In the genomic region with DNA sequence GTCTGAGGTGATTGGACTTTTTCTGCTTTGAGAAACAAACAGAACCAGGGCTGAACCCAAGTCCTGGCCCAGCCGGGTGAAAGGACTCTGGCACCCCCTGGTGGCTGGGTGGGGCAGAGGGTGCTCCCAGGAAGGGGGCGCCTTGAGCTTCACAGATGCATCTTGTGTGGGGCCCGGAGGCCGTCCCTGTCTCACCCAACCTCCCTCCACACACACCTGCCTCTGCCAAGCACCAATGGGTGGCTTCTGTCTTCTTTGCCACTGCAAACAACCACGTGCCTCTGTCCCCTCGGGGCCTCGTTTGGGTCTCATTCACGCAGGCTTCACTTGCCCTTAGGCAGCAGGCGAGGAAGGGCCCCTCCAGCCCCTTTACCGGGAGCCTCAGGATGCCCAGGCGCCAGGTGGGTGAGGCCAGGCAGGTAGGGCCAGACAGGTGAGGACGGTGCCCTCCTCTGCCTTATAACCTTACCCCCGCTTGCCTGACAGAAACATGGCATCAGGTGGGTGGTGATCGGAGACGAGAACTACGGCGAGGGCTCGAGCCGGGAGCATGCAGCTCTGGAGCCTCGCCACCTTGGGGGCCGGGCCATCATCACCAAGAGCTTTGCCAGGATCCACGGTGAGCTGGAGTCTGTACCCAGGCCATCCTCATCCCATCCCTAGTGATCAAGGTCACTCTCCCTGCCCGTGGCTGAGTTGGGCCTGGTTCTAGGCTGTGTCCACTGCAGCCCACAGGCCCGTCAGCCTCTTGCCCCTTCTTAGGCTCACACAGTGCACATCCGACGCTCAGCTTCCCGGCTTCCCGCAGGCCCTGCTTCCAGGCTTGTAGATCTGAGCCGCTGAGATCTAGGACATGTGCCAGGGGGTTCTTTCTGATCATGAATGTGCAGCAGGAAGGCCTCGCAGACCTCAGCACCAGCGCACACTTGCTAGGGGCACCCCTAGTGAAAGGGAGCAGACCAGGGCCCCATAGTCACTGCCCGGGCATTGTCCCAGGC, we compare ENCODE assay signal across 8 cellular contexts. TPM values are rescaled to one million over a fixed set of nuclear protein-coding genes. Genes with fewer than 3 reads are reported as not detected.
DNase-seq lines count a peak whose midpoint lies in the region; ATAC-seq, FAIRE-seq and TF ChIP-seq lines count a peak whose summit lies in the region.

No MANE protein-coding gene starts in this region.

- POLR2A ChIA-PET in WTC11 (lab: Charles Lee), result interaction anchor here (1.0 kb wide), 2 partner anchors 59 to 124 kb away, joined by 3 read pairs; a partner anchor contains a TSS
- POLR2A ChIA-PET in HepG2 (lab: Yijun Ruan, JAX), result interaction anchor here (0.9 to 2.4 kb wide), 4 partner anchors 58 to 123 kb away, joined by 4 to 9 read pairs (median 6); a partner anchor contains a TSS

- no peak overlapping the region for H2AFZ ChIP-seq in HepG2 (ENCODE audit: low read length)

- peak; percentile 85 for DNase-seq in AG20443 (ENCODE audit: low spot score)
- DNase-seq in HFFc6, result no peak
- DNase-seq in WTC11 (ENCODE audit: low spot score), result peak; percentile 76
- DNase-seq in breast epithelium (ENCODE audit: low spot score in 2 of 2), result no peak
- no peak for DNase-seq in HepG2 (ENCODE audit: low spot score)
- DNase-seq in stimulated activated CD8-positive, alpha-beta memory T cell treated with anti-CD3 and anti-CD28 coated beads, Interleukin-12 subunit alpha, Interleukin-12 subunit beta, amount 100 ng/mL, for 4 hours (ENCODE audit: low read depth), result peak; percentile 46
- DNase-seq in OCI-M2 (lab: John Stamatoyannopoulos, UW; ENCODE audit: unreplicated experiment), result no peak
- DNase-seq in DMS153 treated with DMSO at 0.1 percent for 48 hours (lab: John Stamatoyannopoulos, UW; ENCODE audit: unreplicated experiment), result no peak

- no peak overlapping the region for H3K9ac ChIP-seq in HepG2 (ENCODE audit: insufficient read depth, low read depth, low read length)

- no peaks in the 10 kb centered on the region for H3K9me3 ChIP-seq in breast epithelium
- H3K9me3 ChIP-seq in HepG2 (ENCODE audit: low read length), result no peaks in the 10 kb centered on the region

- H3K27me3 Mint-ChIP-seq in HFFc6 (ENCODE audit: insufficient read depth) (peaks cover 31% of the 10 kb centered on the region), WTC11 (ENCODE audit: low read depth) (peaks cover 2% of the 10 kb centered on the region; the same call in 1 of the 2 replicates)

- H3K27ac ChIP-seq in breast epithelium, result peak overlapping the region; percentile 84 to 88
- H3K27ac ChIP-seq in HepG2 (ENCODE audit: extremely low read length, insufficient read depth, low read length), result peak overlapping the region; percentile 58

- H3K4me1 Mint-ChIP-seq in HFFc6 (ENCODE audit: low read depth) (peaks cover 11% of the 10 kb centered on the region), WTC11 (no peaks in the 10 kb centered on the region)

- H3K27ac Mint-ChIP-seq in HFFc6, result peak overlapping the region; percentile 60
- no peak overlapping the region for H3K27ac Mint-ChIP-seq in WTC11

- peak; percentile 59 for TF ChIP-seq RAD21 in HepG2 (CRISPR knock-in tag; IDR thresholded peaks at IDR 0.05)

- H3K27me3 ChIP-seq in breast epithelium (no peaks in the 10 kb centered on the region), HepG2 (ENCODE audit: control insufficient read depth in 1 of 2, insufficient read depth in 2 of 2, low read length in 2 of 2) (no peaks in the 10 kb centered on the region)

- in situ Hi-C loops in HepG2 (cut with HindIII; ENCODE audit: extremely low pct_ligation_motif_present, low pct_unique_long_range_greater_than_20kb), result no loop called here

- TF ChIP-seq POLR2A in breast epithelium (IDR thresholded peaks at IDR 0.05) (no peak), HepG2 (IDR thresholded peaks at IDR 0.05; ENCODE audit: insufficient read depth in 1 of 2, low read depth in 2 of 2, low read length in 2 of 2) (peak in 1 of 2 experiments; percentile 36; a peak in 1 of 4 replicates)

- ATAC-seq in WTC11 (peak; percentile 64), HepG2 (peak; percentile 56)

- H3K36me3 Mint-ChIP-seq in HFFc6 (ENCODE audit: low read depth) (peaks cover 6% of the 10 kb centered on the region; the same call in 1 of the 2 replicates), WTC11 (peaks cover 23% of the 10 kb centered on the region)

- H3K4me3 ChIP-seq in breast epithelium, result no peak overlapping the region
- H3K4me3 ChIP-seq in HepG2 (replicated peaks in 1 of 3; ENCODE audit: insufficient read depth in 1 of 3, low read depth in 2 of 3, low read length in 3 of 3), result no peak overlapping the region

- 0 out of 2 replicates have a peak, but pooled peaks cover 4% of the 10 kb centered on the region for H4K20me1 ChIP-seq in HepG2 (ENCODE audit: insufficient read depth, low read length)

- TF ChIP-seq CTCF in HFFc6 (IDR thresholded peaks at IDR 0.05) (peak; percentile 95), WTC11 (IDR thresholded peaks at IDR 0.05) (peak; percentile 84), breast epithelium (IDR thresholded peaks at IDR 0.05) (peak; percentile 53 to 72 (median 62)), HepG2 (CRISPR knock-in tag; IDR thresholded peaks at IDR 0.05) (peak; percentile 83)

- no peaks in the 10 kb centered on the region for H3K79me2 ChIP-seq in HepG2 (ENCODE audit: insufficient read depth, low read length)

- intact Hi-C loops in breast epithelium (cut with DNase I; ENCODE audit: low total_unique reads), result no loop called here
- intact Hi-C loops in HepG2 (cut with micrococcal nuclease; ENCODE audit: unreplicated experiment), result no loop called here

- no TSS peak for BruUV-seq in HepG2 (replicated peaks; lab: Mats Ljungman, UMichigan)

- H3K4me2 ChIP-seq in HepG2 (ENCODE audit: low read depth, low read length), result no peak overlapping the region

- H3K9me3 Mint-ChIP-seq in HFFc6 (no peaks in the 10 kb centered on the region), WTC11 (no peaks in the 10 kb centered on the region)

- H3K4me3 Mint-ChIP-seq in HFFc6 (no peak overlapping the region; the same call in 1 of the 2 replicates), WTC11 (no peak overlapping the region)

- FAIRE-seq in HepG2 (lab: Jason Lieb, UNC), result peak; percentile 55

- H3K36me3 ChIP-seq in breast epithelium, result peaks cover 6% of the 10 kb centered on the region
- H3K36me3 ChIP-seq in HepG2 (replicated peaks in 1 of 2; ENCODE audit: control insufficient read depth in 1 of 2, insufficient read depth in 2 of 2, low read length in 2 of 2), result peaks cover 29 to 60% of the 10 kb centered on the region in 2 experiments

- no peak for TF ChIP-seq EP300 in HepG2 (IDR thresholded peaks at IDR 0.05; ENCODE audit: low read depth in 2 of 2, low read length in 2 of 2)
- TF ChIP-seq EP300 in HepG2 (CRISPR knock-in tag; IDR thresholded peaks at IDR 0.05; ENCODE audit: borderline replicate concordance), result no peak

- H3K4me1 ChIP-seq in breast epithelium, result peaks cover 0 to 14% of the 10 kb centered on the region in 2 donors
- peaks cover 66% of the 10 kb centered on the region for H3K4me1 ChIP-seq in HepG2 (ENCODE audit: insufficient read depth, low read length)

- CTCF ChIA-PET in WTC11 (lab: Charles Lee), result interaction anchor here (0.6 to 2.8 kb wide), 45 partner anchors 8 to 290 kb away, joined by 3 to 71 read pairs (median 5); a partner anchor contains a TSS
- CTCF ChIA-PET in HepG2 (lab: Yijun Ruan, JAX; ENCODE audit: low intra/inter-chr PET ratio, low total read pairs), result interaction anchor here (0.6 to 2.2 kb wide), 3 partner anchors 70 to 191 kb away, joined by 3 to 11 read pairs (median 5); no protein-coding TSS in a partner anchor

- 94% methylated on average over 29 of the region's 32 CpGs for WGBS in HepG2 (ENCODE audit: low lambda C conversion rate)

RNA-seq across cellular contexts. Expression of a gene that starts 17.2 kb away (rescaled TPM):
- 10 to 100 TPM; 50.9 to 72.1 (median 56.0) TPM for total RNA-seq in HFFc6 (2021; fragmentation: NEBNext Ultra II Directional; extraction: Animal tissue kit (Norgen Biotek cat#: 25700))
- total RNA-seq in WTC11 (2021), result 28.8 to 30.8 TPM (median 29.8 TPM) in 3 replicates
- total RNA-seq in breast epithelium, result 10 to 100 TPM; 18.2 to 26.5 (median 20.2) TPM
- 28.6 and 30.3 TPM in 2 replicates for total RNA-seq in HepG2 (2016; rRNA removed; fragmentation: Illumina TruSeq; extraction: Trizol)
- total RNA-seq in HepG2 (2016; cell fraction: cytosol; rRNA removed; fragmentation: Illumina TruSeq; extraction: Trizol; ENCODE audit: low read depth), result 13.1 and 13.9 TPM in 2 replicates
- 27.8 and 29.2 TPM in 2 replicates for total RNA-seq in HepG2 (2016; cell fraction: insoluble cytoplasmic fraction; rRNA removed; fragmentation: Illumina TruSeq; extraction: Trizol)
- 33.4 and 34.4 TPM in 2 replicates for total RNA-seq in HepG2 (2016; cell fraction: membrane; rRNA removed; fragmentation: Illumina TruSeq; extraction: Trizol)
- 20.8 and 24.8 TPM in 2 replicates for total RNA-seq in HepG2 (2016; cell fraction: nucleus; rRNA removed; fragmentation: Illumina TruSeq; extraction: Trizol)
- polyA plus RNA-seq in HepG2 (2011; rRNA removed), result 10.3 and 11.2 TPM in 2 replicates
- 8.4 and 9.9 TPM in 2 replicates for polyA plus RNA-seq in HepG2 (2011; cell fraction: cytosol; rRNA removed)
- polyA plus RNA-seq in HepG2 (2011; cell fraction: nucleus; rRNA removed), result 10.0 and 10.5 TPM in 2 replicates
- polyA plus RNA-seq in HepG2 (2012), result 8.6 and 11.1 TPM in 2 replicates
- polyA plus RNA-seq in HepG2 (2016; cell fraction: cytosol; fragmentation: Illumina TruSeq; extraction: Trizol; ENCODE audit: low read depth), result 40.9 and 52.2 TPM in 2 replicates
- 37.9 and 45.4 TPM in 2 replicates for polyA plus RNA-seq in HepG2 (2016; cell fraction: insoluble cytoplasmic fraction; fragmentation: Illumina TruSeq; extraction: Trizol; ENCODE audit: low read depth)
- 50.3 and 61.8 TPM in 2 replicates for polyA plus RNA-seq in HepG2 (2016; cell fraction: membrane; fragmentation: Illumina TruSeq; extraction: Trizol; ENCODE audit: low read depth)
- polyA plus RNA-seq in HepG2 (2016; cell fraction: nucleus; fragmentation: Illumina TruSeq; extraction: Trizol; ENCODE audit: insufficient read depth, low read depth), result 38.0 and 40.7 TPM in 2 replicates
- polyA minus RNA-seq in HepG2 (2011; rRNA and poly(A)+ RNA removed; ENCODE audit: low replicate concordance), result 18.2 and 44.3 TPM in 2 replicates
- polyA minus RNA-seq in HepG2 (2011; cell fraction: cytosol; rRNA and poly(A)+ RNA removed), result 3.3 and 3.9 TPM in 2 replicates
- polyA minus RNA-seq in HepG2 (2011; cell fraction: nucleus; rRNA and poly(A)+ RNA removed), result 16.3 and 17.3 TPM in 2 replicates

RNA-seq across cellular contexts. Expression of a gene that starts 33.7 kb away (rescaled TPM):
- 1 to 10 TPM; 3.4 to 7.9 (median 4.2) TPM for total RNA-seq in HFFc6 (2021; fragmentation: NEBNext Ultra II Directional; extraction: Animal tissue kit (Norgen Biotek cat#: 25700))
- total RNA-seq in WTC11 (2021), result 1.1 to 1.9 TPM (median 1.7 TPM) in 3 replicates
- total RNA-seq in breast epithelium, result 1 to 10 TPM in 2 of 3 donors, not detected in 1; 1.6 to 1.9 TPM
- 0.11 and 0.17 TPM in 2 replicates for total RNA-seq in HepG2 (2016; rRNA removed; fragmentation: Illumina TruSeq; extraction: Trizol)
- total RNA-seq in HepG2 (2016; cell fraction: cytosol; rRNA removed; fragmentation: Illumina TruSeq; extraction: Trizol; ENCODE audit: low read depth), result 0.18 TPM in 1 of 2 replicates, not detected in the other
- 0.12 and 0.28 TPM in 2 replicates for total RNA-seq in HepG2 (2016; cell fraction: insoluble cytoplasmic fraction; rRNA removed; fragmentation: Illumina TruSeq; extraction: Trizol)
- total RNA-seq in HepG2 (2016; cell fraction: membrane; rRNA removed; fragmentation: Illumina TruSeq; extraction: Trizol), result 0.07 and 0.09 TPM in 2 replicates
- total RNA-seq in HepG2 (2016; cell fraction: nucleus; rRNA removed; fragmentation: Illumina TruSeq; extraction: Trizol), result not detected in 2 replicates
- polyA plus RNA-seq in HepG2 (2011; rRNA removed), result 0.26 and 0.47 TPM in 2 replicates
- 0.24 and 0.38 TPM in 2 replicates for polyA plus RNA-seq in HepG2 (2011; cell fraction: cytosol; rRNA removed)
- 0.96 and 1.1 TPM in 2 replicates for polyA plus RNA-seq in HepG2 (2011; cell fraction: nucleus; rRNA removed)
- polyA plus RNA-seq in HepG2 (2012), result 0.16 and 0.33 TPM in 2 replicates
- 0.03 and 0.05 TPM in 2 replicates for polyA plus RNA-seq in HepG2 (2016; cell fraction: cytosol; fragmentation: Illumina TruSeq; extraction: Trizol; ENCODE audit: low read depth)
- polyA plus RNA-seq in HepG2 (2016; cell fraction: insoluble cytoplasmic fraction; fragmentation: Illumina TruSeq; extraction: Trizol; ENCODE audit: low read depth), result 0.41 TPM in 1 of 2 replicates, not detected in the other
- polyA plus RNA-seq in HepG2 (2016; cell fraction: membrane; fragmentation: Illumina TruSeq; extraction: Trizol; ENCODE audit: low read depth), result 0.08 and 0.15 TPM in 2 replicates
- 0.22 and 0.27 TPM in 2 replicates for polyA plus RNA-seq in HepG2 (2016; cell fraction: nucleus; fragmentation: Illumina TruSeq; extraction: Trizol; ENCODE audit: insufficient read depth, low read depth)
- polyA minus RNA-seq in HepG2 (2011; rRNA and poly(A)+ RNA removed; ENCODE audit: low replicate concordance), result 0.40 and 0.82 TPM in 2 replicates
- polyA minus RNA-seq in HepG2 (2011; cell fraction: cytosol; rRNA and poly(A)+ RNA removed), result 0.26 and 0.40 TPM in 2 replicates
- polyA minus RNA-seq in HepG2 (2011; cell fraction: nucleus; rRNA and poly(A)+ RNA removed), result 0.12 and 0.13 TPM in 2 replicates

RNA-seq across cellular contexts. Expression of a gene that starts 58.2 kb away (rescaled TPM):
- total RNA-seq in HFFc6 (2021; fragmentation: NEBNext Ultra II Directional; extraction: Animal tissue kit (Norgen Biotek cat#: 25700)), result 10 to 100 TPM; 72.3 to 87.4 (median 78.7) TPM
- total RNA-seq in WTC11 (2021) (98.3 to 104 TPM (median 99.3 TPM) in 3 replicates), breast epithelium (10 to 100 TPM; 58.1 to 92.2 (median 65.2) TPM), HepG2 (2016; rRNA removed; fragmentation: Illumina TruSeq; extraction: Trizol) (39.3 and 45.6 TPM in 2 replicates)
- 34.7 and 46.3 TPM in 2 replicates for total RNA-seq in HepG2 (2016; cell fraction: cytosol; rRNA removed; fragmentation: Illumina TruSeq; extraction: Trizol; ENCODE audit: low read depth)
- 35.3 and 49.1 TPM in 2 replicates for total RNA-seq in HepG2 (2016; cell fraction: insoluble cytoplasmic fraction; rRNA removed; fragmentation: Illumina TruSeq; extraction: Trizol)
- total RNA-seq in HepG2 (2016; cell fraction: membrane; rRNA removed; fragmentation: Illumina TruSeq; extraction: Trizol), result 68.4 and 83.2 TPM in 2 replicates
- 37.1 and 37.3 TPM in 2 replicates for total RNA-seq in HepG2 (2016; cell fraction: nucleus; rRNA removed; fragmentation: Illumina TruSeq; extraction: Trizol)
- polyA plus RNA-seq in HepG2 (2011; rRNA removed), result 19.2 and 19.4 TPM in 2 replicates
- 34.8 and 36.5 TPM in 2 replicates for polyA plus RNA-seq in HepG2 (2011; cell fraction: cytosol; rRNA removed)
- polyA plus RNA-seq in HepG2 (2011; cell fraction: nucleus; rRNA removed), result 61.6 and 75.9 TPM in 2 replicates
- polyA plus RNA-seq in HepG2 (2012), result 57.9 and 62.9 TPM in 2 replicates
- 61.5 and 78.5 TPM in 2 replicates for polyA plus RNA-seq in HepG2 (2016; cell fraction: cytosol; fragmentation: Illumina TruSeq; extraction: Trizol; ENCODE audit: low read depth)
- polyA plus RNA-seq in HepG2 (2016; cell fraction: insoluble cytoplasmic fraction; fragmentation: Illumina TruSeq; extraction: Trizol; ENCODE audit: low read depth), result 39.9 and 50.2 TPM in 2 replicates
- 77.9 and 110 TPM in 2 replicates for polyA plus RNA-seq in HepG2 (2016; cell fraction: membrane; fragmentation: Illumina TruSeq; extraction: Trizol; ENCODE audit: low read depth)
- 51.9 and 54.4 TPM in 2 replicates for polyA plus RNA-seq in HepG2 (2016; cell fraction: nucleus; fragmentation: Illumina TruSeq; extraction: Trizol; ENCODE audit: insufficient read depth, low read depth)
- polyA minus RNA-seq in HepG2 (2011; rRNA and poly(A)+ RNA removed; ENCODE audit: low replicate concordance), result 18.9 and 35.9 TPM in 2 replicates
- polyA minus RNA-seq in HepG2 (2011; cell fraction: cytosol; rRNA and poly(A)+ RNA removed), result 31.6 and 35.4 TPM in 2 replicates
- polyA minus RNA-seq in HepG2 (2011; cell fraction: nucleus; rRNA and poly(A)+ RNA removed), result 29.2 and 32.8 TPM in 2 replicates

RNA-seq across cellular contexts. Expression of a gene that starts 58.6 kb away (rescaled TPM):
- 10 to 100 TPM; 40.0 to 58.4 (median 55.3) TPM for total RNA-seq in HFFc6 (2021; fragmentation: NEBNext Ultra II Directional; extraction: Animal tissue kit (Norgen Biotek cat#: 25700))
- total RNA-seq in WTC11 (2021), result 93.1 to 99.6 TPM (median 97.9 TPM) in 3 replicates
- 10 to 100 TPM; 42.0 to 46.0 (median 43.8) TPM for total RNA-seq in breast epithelium
- total RNA-seq in HepG2 (2016; rRNA removed; fragmentation: Illumina TruSeq; extraction: Trizol), result 105 and 154 TPM in 2 replicates
- 34.8 TPM in 2 replicates for total RNA-seq in HepG2 (2016; cell fraction: cytosol; rRNA removed; fragmentation: Illumina TruSeq; extraction: Trizol; ENCODE audit: low read depth)
- 107 and 165 TPM in 2 replicates for total RNA-seq in HepG2 (2016; cell fraction: insoluble cytoplasmic fraction; rRNA removed; fragmentation: Illumina TruSeq; extraction: Trizol)
- total RNA-seq in HepG2 (2016; cell fraction: membrane; rRNA removed; fragmentation: Illumina TruSeq; extraction: Trizol), result 55.9 and 58.9 TPM in 2 replicates
- total RNA-seq in HepG2 (2016; cell fraction: nucleus; rRNA removed; fragmentation: Illumina TruSeq; extraction: Trizol), result 38.4 and 43.4 TPM in 2 replicates
- polyA plus RNA-seq in HepG2 (2011; rRNA removed), result 50.7 and 56.6 TPM in 2 replicates
- 43.0 and 50.6 TPM in 2 replicates for polyA plus RNA-seq in HepG2 (2011; cell fraction: cytosol; rRNA removed)
- polyA plus RNA-seq in HepG2 (2011; cell fraction: nucleus; rRNA removed), result 14.8 and 17.9 TPM in 2 replicates
- 42.0 and 46.3 TPM in 2 replicates for polyA plus RNA-seq in HepG2 (2012)
- 22.7 and 24.1 TPM in 2 replicates for polyA plus RNA-seq in HepG2 (2016; cell fraction: cytosol; fragmentation: Illumina TruSeq; extraction: Trizol; ENCODE audit: low read depth)
- 141 and 153 TPM in 2 replicates for polyA plus RNA-seq in HepG2 (2016; cell fraction: insoluble cytoplasmic fraction; fragmentation: Illumina TruSeq; extraction: Trizol; ENCODE audit: low read depth)
- polyA plus RNA-seq in HepG2 (2016; cell fraction: membrane; fragmentation: Illumina TruSeq; extraction: Trizol; ENCODE audit: low read depth), result 38.6 and 42.2 TPM in 2 replicates
- polyA plus RNA-seq in HepG2 (2016; cell fraction: nucleus; fragmentation: Illumina TruSeq; extraction: Trizol; ENCODE audit: insufficient read depth, low read depth), result 44.4 and 50.2 TPM in 2 replicates
- polyA minus RNA-seq in HepG2 (2011; rRNA and poly(A)+ RNA removed; ENCODE audit: low replicate concordance), result 22.2 and 41.1 TPM in 2 replicates
- polyA minus RNA-seq in HepG2 (2011; cell fraction: cytosol; rRNA and poly(A)+ RNA removed), result 11.8 and 12.4 TPM in 2 replicates
- polyA minus RNA-seq in HepG2 (2011; cell fraction: nucleus; rRNA and poly(A)+ RNA removed), result 14.3 and 15.1 TPM in 2 replicates

Comparison
In these comparisons a context has a peak if more than half of its experiments do, and no peak if none do; other contexts are left out.
1. DNase-seq: peak in AG20443 (single experiment), WTC11 (single experiment) and stimulated activated CD8-positive, alpha-beta memory T cell treated with anti-CD3 and anti-CD28 coated beads, Interleukin-12 subunit alpha, Interleukin-12 subunit beta, amount 100 ng/mL, for 4 hours (single experiment); none in HFFc6 (single experiment), breast epithelium (0 of 2), HepG2 (single experiment), OCI-M2 (single experiment) and DMS153 treated with DMSO at 0.1 percent for 48 hours (single experiment).
2. Peak in every context shown above with its lines, with median percentiles within 50 percentile points of each other: CTCF ChIP-seq.